1 cellular context compared by ENCODE assay signal in the genomic region with DNA sequence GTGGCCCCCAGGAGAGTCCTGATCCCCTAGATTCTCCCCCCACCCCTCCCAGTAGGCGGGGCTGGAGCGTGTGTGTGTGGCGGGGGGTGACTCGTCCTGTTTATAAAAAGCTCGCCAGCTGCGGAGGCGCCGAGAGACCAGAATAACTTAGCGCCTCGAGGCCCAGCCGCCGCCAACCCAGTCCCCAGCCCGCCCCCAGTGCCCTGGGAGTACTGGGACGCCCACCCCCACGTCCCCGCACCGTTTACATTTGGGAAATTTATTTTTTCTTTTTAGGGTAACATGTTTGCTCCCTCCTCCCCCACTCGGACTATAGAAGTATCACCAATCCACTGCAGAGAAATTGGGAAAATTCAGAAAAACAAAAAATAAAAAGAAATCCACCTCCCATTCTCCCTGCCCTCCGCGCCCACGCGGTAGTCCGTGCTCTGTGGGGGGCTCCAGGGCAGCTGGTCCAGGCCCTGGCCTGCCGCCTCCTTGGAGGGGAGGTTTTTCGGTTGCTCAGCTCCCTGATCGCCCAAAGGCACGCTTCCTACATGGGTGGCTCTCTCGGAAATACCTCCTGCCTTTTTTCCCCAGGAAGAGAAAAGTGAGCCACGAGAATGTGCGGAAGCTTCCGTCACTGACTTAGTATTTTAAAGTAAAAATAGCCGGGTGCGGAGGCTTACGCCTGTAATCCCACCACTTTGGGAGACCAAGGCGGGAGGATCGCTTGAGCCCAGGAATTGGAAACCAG.
TF ChIP-seq lines count a peak whose summit lies in the region.

No MANE protein-coding gene starts in this region.

TF ChIP-seq in HCT116, 20 proteins besides CTCF, POLR2A, EP300 and RAD21 (continued from another document):
- no peak for TF ChIP-seq JUND (IDR thresholded peaks at IDR 0.05)
- no peak for TF ChIP-seq EZH2 (IDR thresholded peaks at IDR 0.05)
- 0 out of 2 replicates have a peak, but pooled peaks have one; percentile 44 for TF ChIP-seq POLR2AphosphoS5 (IDR thresholded peaks at IDR 0.05; ENCODE audit: low read depth, low read length)
- TF ChIP-seq CEBPB (IDR thresholded peaks at IDR 0.05; ENCODE audit: low read depth), result no peak
